In genomic region chrX:7461036-7461435, GRCh38 we compare ENCODE assay signal across 4 cellular contexts.
DNase-seq lines count a peak whose midpoint lies in the region; FAIRE-seq and TF ChIP-seq lines count a peak whose summit lies in the region.
"Not testable (repeated sequence)": the region's sequence is repeated elsewhere in the genome, so short reads cannot be mapped to it uniquely, and the experiment has no call there.

No MANE protein-coding gene starts in this region.

- not testable (repeated sequence) for H3K27ac ChIP-seq in astrocyte (ENCODE audit: low read depth, low read length)

- not testable (repeated sequence) for H3K27me3 ChIP-seq in astrocyte (ENCODE audit: insufficient read depth, low read length)

- not testable (repeated sequence) for H3K9me3 ChIP-seq in astrocyte (ENCODE audit: insufficient read depth, low read depth, low read length)

- not testable (repeated sequence) for H3K27ac Mint-ChIP-seq in astrocyte (ENCODE audit: unreplicated experiment)
- H3K27ac Mint-ChIP-seq in progenitor cell of endocrine pancreas = peak overlapping the region; percentile 8

- DNase-seq in NCI-H146 (lab: John Stamatoyannopoulos, UW) = peak; percentile 55
- DNase-seq in astrocyte (ENCODE audit: low read depth); progenitor cell of endocrine pancreas (ENCODE audit: low spot score, unreplicated experiment): not testable (repeated sequence)
- peak; percentile 54 for DNase-seq in left kidney (ENCODE audit: low read depth, low spot score)

- not testable (repeated sequence) for H3K9ac ChIP-seq in astrocyte (ENCODE audit: low read length)

- H2AFZ ChIP-seq in astrocyte (ENCODE audit: low read depth, low read length) = not testable (repeated sequence)

- not testable (repeated sequence) for H3K4me2 ChIP-seq in astrocyte (ENCODE audit: low read length)

- not testable (repeated sequence) for H3K4me3 Mint-ChIP-seq in astrocyte (ENCODE audit: unreplicated experiment); progenitor cell of endocrine pancreas (ENCODE audit: low read depth)

- not testable (repeated sequence) for H3K36me3 ChIP-seq in astrocyte (ENCODE audit: insufficient read depth, low read length)

- FAIRE-seq in astrocyte (lab: Jason Lieb, UNC) = peak; percentile 91

- not testable (repeated sequence) for H3K9me3 Mint-ChIP-seq in astrocyte (ENCODE audit: unreplicated experiment)
- H3K9me3 Mint-ChIP-seq in progenitor cell of endocrine pancreas (ENCODE audit: low read depth) = peaks cover 16% of the 10 kb centered on the region

- H3K4me3 ChIP-seq in astrocyte (ENCODE audit: insufficient read depth, low read depth, low read length) = not testable (repeated sequence)

- not testable (repeated sequence) for H3K36me3 Mint-ChIP-seq in astrocyte (ENCODE audit: low read depth, unreplicated experiment); progenitor cell of endocrine pancreas (ENCODE audit: insufficient read depth)

- not testable (repeated sequence) for H3K79me2 ChIP-seq in astrocyte (ENCODE audit: insufficient read depth, low read length)

- H3K27me3 Mint-ChIP-seq in astrocyte (ENCODE audit: low read depth, unreplicated experiment); progenitor cell of endocrine pancreas: not testable (repeated sequence)

- not testable (repeated sequence) for TF ChIP-seq CTCF in astrocyte (IDR thresholded peaks at IDR 0.05; ENCODE audit: insufficient read depth, low read depth, low read length); progenitor cell of endocrine pancreas (IDR thresholded peaks at IDR 0.05; ENCODE audit: unreplicated experiment)

- not testable (repeated sequence) for H4K20me1 ChIP-seq in astrocyte (ENCODE audit: insufficient read depth, low read length)

- not testable (repeated sequence) for H3K4me1 Mint-ChIP-seq in astrocyte (ENCODE audit: low read depth, unreplicated experiment)
- H3K4me1 Mint-ChIP-seq in progenitor cell of endocrine pancreas (ENCODE audit: low read depth) = peaks cover 18% of the 10 kb centered on the region

- not testable (repeated sequence) for H3K4me1 ChIP-seq in astrocyte (ENCODE audit: insufficient read depth, low read length)
